In the genomic region with DNA sequence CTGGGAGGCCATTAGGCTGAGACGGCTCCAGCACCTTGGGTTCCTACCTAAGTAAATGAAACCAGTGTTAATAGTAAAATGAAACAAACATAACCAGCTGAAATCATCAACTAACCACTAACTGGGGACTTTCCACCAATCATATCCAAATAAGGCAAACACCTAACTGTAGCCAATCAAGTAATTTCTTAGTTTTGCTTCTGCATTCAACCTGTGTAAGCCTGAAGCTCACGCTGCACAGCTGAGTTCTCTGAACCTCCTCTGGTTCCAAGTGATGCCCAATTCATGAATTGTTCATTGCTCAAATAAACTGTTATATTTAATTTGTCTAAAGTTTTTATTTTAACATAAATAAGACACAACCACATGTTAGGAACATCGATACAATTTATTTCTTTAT, we compare ENCODE assay signal across 11 cellular contexts. TPM values are rescaled to one million over a fixed set of nuclear protein-coding genes. Genes with fewer than 3 reads are reported as not detected.
DNase-seq lines count a peak whose midpoint lies in the region; ATAC-seq and TF ChIP-seq lines count a peak whose summit lies in the region.
"Had no signal": no experiment of that assay in that cellular context is flagged by ENCODE, and none has a peak within 500 bp of the region (broad histone marks: within the 10 kb centered on the region; RNA-seq: fewer than 3 reads in every experiment).

No MANE protein-coding gene starts in this region.

- H3K9me3 Mint-ChIP-seq in type B pancreatic cell = no peaks in the 10 kb centered on the region

- no peak overlapping the region for H3K4me3 Mint-ChIP-seq in type B pancreatic cell

- H3K27me3 Mint-ChIP-seq in type B pancreatic cell = peaks cover 8% of the 10 kb centered on the region

- no peaks in the 10 kb centered on the region for H3K4me1 Mint-ChIP-seq in type B pancreatic cell (ENCODE audit: unreplicated experiment)

- H3K4me3 ChIP-seq in GM06990 (replicated peaks; ENCODE audit: low read depth, low read length) = no peak overlapping the region

- no peak overlapping the region for H3K27ac Mint-ChIP-seq in type B pancreatic cell

- TF ChIP-seq CTCF in GM06990 (IDR thresholded peaks at IDR 0.05; ENCODE audit: insufficient read depth, low read length, poor library complexity, severe bottlenecking) = no peak
- TF ChIP-seq CTCF in type B pancreatic cell (conservative IDR thresholded peaks at IDR 0.05) = no peak

- ATAC-seq in GM19328 (IDR thresholded peaks at IDR 0.05; ENCODE audit: unreplicated experiment) (peak; percentile 89), HG02870 (IDR thresholded peaks at IDR 0.05; ENCODE audit: unreplicated experiment) (peak; percentile 89)

- DNase-seq in GM06990 (ENCODE audit: extremely low read depth, insufficient read length) (peak; percentile 9), NAMALWA (ENCODE audit: low spot score) (peak; percentile 77), activated gamma-delta T cell (lab: John Stamatoyannopoulos, UW) (no peak), SK-N-DZ (ENCODE audit: low spot score) (no peak), NCI-H1436 (lab: John Stamatoyannopoulos, UW) (no peak), type B pancreatic cell (ENCODE audit: extremely low spot score, unreplicated experiment) (no peak)
- DNase-seq: RPMI8226 had no signal

- H3K27me3 ChIP-seq in GM06990 (replicated peaks; ENCODE audit: control insufficient read depth, insufficient read depth, low read length) = no peaks in the 10 kb centered on the region

- H3K36me3 Mint-ChIP-seq in type B pancreatic cell = no peaks in the 10 kb centered on the region

- no peaks in the 10 kb centered on the region for H3K36me3 ChIP-seq in GM06990 (ENCODE audit: control insufficient read depth, insufficient read depth, low read length)

RNA-seq across cellular contexts. Expression of a gene that starts 22.5 kb away (rescaled TPM):
- polyA plus RNA-seq in SK-N-DZ (2014; cell fraction: cytosol; rRNA removed) = 1.2 and 1.4 TPM in 2 replicates
- polyA plus RNA-seq in SK-N-DZ (2014; cell fraction: nucleus; rRNA removed) = 1.7 TPM in 2 replicates
- total RNA-seq in type B pancreatic cell (ENCODE audit: low replicate concordance) = 1.6 and 7.7 TPM in 2 replicates
- total RNA-seq: glomerular endothelial cell, myocyte had no signal

RNA-seq across cellular contexts. Expression of a gene that starts 49.4 kb away (rescaled TPM):
- 69.9 and 75.3 TPM in 2 replicates for polyA plus RNA-seq in SK-N-DZ (2014; cell fraction: cytosol; rRNA removed)
- 42.9 and 52.2 TPM in 2 replicates for polyA plus RNA-seq in SK-N-DZ (2014; cell fraction: nucleus; rRNA removed)
- total RNA-seq in type B pancreatic cell (ENCODE audit: low replicate concordance) = 37.4 and 53.0 TPM in 2 replicates

Comparison
In these comparisons a context has a peak if more than half of its experiments do, and no peak if none do; other contexts are left out.
1. DNase-seq: peak in GM06990 (single experiment) and NAMALWA (single experiment); none in activated gamma-delta T cell (single experiment), SK-N-DZ (single experiment), NCI-H1436 (single experiment) and type B pancreatic cell (single experiment).